ENCODE assay signal across 18 cellular contexts in the genomic region with DNA sequence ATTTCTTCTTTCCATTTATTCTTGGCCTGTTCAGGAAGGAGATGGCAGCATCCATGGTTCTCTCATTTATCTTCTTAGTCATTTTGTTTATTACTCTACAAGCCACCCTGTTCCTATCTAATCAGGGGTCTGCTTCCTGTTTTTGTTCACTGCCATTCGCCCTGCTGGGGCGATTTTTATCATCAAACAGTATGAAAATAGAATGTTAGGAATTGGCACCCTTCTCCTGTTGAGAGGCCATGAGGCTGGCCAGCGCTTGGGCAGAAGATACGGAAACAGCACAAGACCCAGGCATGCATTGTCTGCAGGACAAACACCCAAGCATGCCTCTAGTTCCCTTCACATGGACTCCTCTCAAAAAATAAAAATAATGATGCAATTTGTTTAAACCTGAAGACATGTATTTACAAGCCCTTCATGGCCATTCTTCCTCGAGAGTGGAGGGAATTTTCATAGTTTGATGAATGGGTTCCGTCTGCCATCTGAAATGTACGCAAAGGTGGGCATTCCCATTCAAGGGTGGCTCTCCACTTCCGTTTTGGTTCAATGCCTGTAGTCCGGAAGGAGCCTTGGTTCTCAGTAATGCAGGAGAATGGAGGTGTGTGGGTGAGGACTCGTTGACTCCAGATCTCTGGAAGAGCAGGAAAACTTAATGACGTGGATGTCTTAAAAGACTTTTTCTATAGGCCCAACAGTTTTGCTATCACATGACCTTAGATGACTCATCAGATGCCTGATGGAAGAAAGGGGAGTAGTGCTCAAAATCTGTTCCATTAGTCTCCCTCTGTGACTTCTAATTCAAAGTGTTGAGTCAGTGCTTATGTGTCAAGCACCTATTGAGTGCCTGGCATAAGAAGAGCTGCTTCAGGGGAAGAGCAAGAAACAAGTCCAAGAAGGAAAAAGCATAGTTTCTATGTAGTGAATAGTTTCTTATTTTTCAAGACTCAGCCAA.
DNase-seq lines count a peak whose midpoint lies in the region; ATAC-seq and TF ChIP-seq lines count a peak whose summit lies in the region.
"Had no signal": no experiment of that assay in that cellular context is flagged by ENCODE, and none has a peak within 500 bp of the region (broad histone marks: within the 10 kb centered on the region; RNA-seq: fewer than 3 reads in every experiment).

No MANE protein-coding gene starts in this region.

- no peak for TF ChIP-seq CTCF in MCF 10A (IDR thresholded peaks at IDR 0.05; ENCODE audit: unreplicated experiment)
- no peak for TF ChIP-seq CTCF in breast epithelium (IDR thresholded peaks at IDR 0.05)
- no peak for TF ChIP-seq CTCF in fibroblast of mammary gland (conservative IDR thresholded peaks at IDR 0.05; ENCODE audit: control insufficient read depth, insufficient read depth, low read depth, low read length)
- no peak for TF ChIP-seq CTCF in upper lobe of right lung (IDR thresholded peaks at IDR 0.05)
- no peak for TF ChIP-seq CTCF in upper lobe of left lung (IDR thresholded peaks at IDR 0.05)

- TF ChIP-seq EP300 in upper lobe of left lung (IDR thresholded peaks at IDR 0.05): peak in 2 of 4 donors; percentile 86

- intact Hi-C loops in MCF 10A (cut with micrococcal nuclease): no loop called here
- intact Hi-C loops in breast epithelium (cut with DNase I; ENCODE audit: low total_unique reads): no loop called here
- intact Hi-C loops in upper lobe of right lung (cut with DNase I): no loop called here

- H3K27ac Mint-ChIP-seq in MCF 10A (ENCODE audit: low read depth, unreplicated experiment): peak overlapping the region; percentile 84
- H3K27ac Mint-ChIP-seq in CD8-positive, alpha-beta memory T cell: no peak overlapping the region
- H3K27ac Mint-ChIP-seq: activated naive CD8-positive, alpha-beta T cell; CD8-positive, alpha-beta T cell; GM23338 had no signal

- in situ Hi-C loops in SK-MEL-5 (cut with HindIII; ENCODE audit: low pct_unique_long_range_greater_than_20kb, low sequenced_read_pairs): no loop called here

- no peak for TF ChIP-seq POLR2A in breast epithelium (IDR thresholded peaks at IDR 0.05)
- no peak for TF ChIP-seq POLR2A in upper lobe of left lung (IDR thresholded peaks at IDR 0.05)

- peaks cover 0 to 6% of the 10 kb centered on the region in 2 donors for H3K9me3 ChIP-seq in breast epithelium
- no peaks in the 10 kb centered on the region for H3K9me3 ChIP-seq in upper lobe of right lung
- no peaks in the 10 kb centered on the region for H3K9me3 ChIP-seq in CD8-positive, alpha-beta memory T cell (ENCODE audit: low read length)
- peaks cover 0 to 1% (median 0%) of the 10 kb centered on the region in 4 donors for H3K9me3 ChIP-seq in upper lobe of left lung

- H3K27me3 ChIP-seq in breast epithelium: no peaks in the 10 kb centered on the region
- H3K27me3 ChIP-seq in upper lobe of right lung: no peaks in the 10 kb centered on the region
- no peaks in the 10 kb centered on the region for H3K27me3 ChIP-seq in CD8-positive, alpha-beta memory T cell (ENCODE audit: insufficient read depth, low read length, poor library complexity, severe bottlenecking)
- no peaks in the 10 kb centered on the region for H3K27me3 ChIP-seq in upper lobe of left lung
- H3K27me3 ChIP-seq: right atrium auricular region had no signal

- WGBS in upper lobe of left lung, 2 donors: 47 to 53% methylated on average over 11 of the region's 11 CpGs

- H3K4me3 ChIP-seq in breast epithelium: no peak overlapping the region
- H3K4me3 ChIP-seq in fibroblast of mammary gland (ENCODE audit: control insufficient read depth, low read depth, low read length): no peak overlapping the region
- no peak overlapping the region for H3K4me3 ChIP-seq in upper lobe of right lung
- H3K4me3 ChIP-seq in CD8-positive, alpha-beta memory T cell (ENCODE audit: low read length): no peak overlapping the region
- H3K4me3 ChIP-seq in upper lobe of left lung: no peak overlapping the region
- H3K4me3 ChIP-seq: GM23338, lung, PC-9, right atrium auricular region had no signal

- H3K27me3 Mint-ChIP-seq in MCF 10A (ENCODE audit: insufficient read depth, unreplicated experiment): no peaks in the 10 kb centered on the region
- H3K27me3 Mint-ChIP-seq in CD8-positive, alpha-beta memory T cell: no peaks in the 10 kb centered on the region
- H3K27me3 Mint-ChIP-seq: activated naive CD8-positive, alpha-beta T cell had no signal

- H3K4me3 Mint-ChIP-seq in MCF 10A (ENCODE audit: unreplicated experiment): no peak overlapping the region
- no peak overlapping the region for H3K4me3 Mint-ChIP-seq in CD8-positive, alpha-beta memory T cell
- H3K4me3 Mint-ChIP-seq: activated naive CD8-positive, alpha-beta T cell; CD8-positive, alpha-beta T cell; GM23338 had no signal

- H3K36me3 ChIP-seq in breast epithelium: no peaks in the 10 kb centered on the region
- no peaks in the 10 kb centered on the region for H3K36me3 ChIP-seq in upper lobe of right lung
- H3K36me3 ChIP-seq in CD8-positive, alpha-beta memory T cell (ENCODE audit: insufficient read depth, low read length): no peaks in the 10 kb centered on the region
- no peaks in the 10 kb centered on the region for H3K36me3 ChIP-seq in upper lobe of left lung
- H3K36me3 ChIP-seq: right atrium auricular region had no signal

- CTCF ChIA-PET in MCF 10A (lab: Yijun Ruan, JAX): interaction anchor here (0.6 kb wide), 1 partner anchor 117 kb away, joined by 3 read pairs; no protein-coding TSS in a partner anchor
- CTCF ChIA-PET in CD8-positive, alpha-beta memory T cell (lab: Charles Lee): no interaction called here

- no TSS peak for BruUV-seq in MCF 10A (replicated peaks; lab: Mats Ljungman, UMichigan)

- peaks cover 1% of the 10 kb centered on the region for H3K9me3 Mint-ChIP-seq in MCF 10A (ENCODE audit: unreplicated experiment)
- H3K9me3 Mint-ChIP-seq in CD8-positive, alpha-beta memory T cell: peaks cover 0 to 16% (median 4%) of the 10 kb centered on the region in 5 donors

- DNase-seq in MCF 10A (ENCODE audit: unreplicated experiment) (peak; percentile 78), breast epithelium (ENCODE audit: low spot score in 2 of 2) (no peak), SK-MEL-5 (ENCODE audit: low read depth, low spot score) (peak; percentile 22), fibroblast of mammary gland (ENCODE audit: low read depth) (peak; percentile 90), upper lobe of right lung (no peak), upper lobe of left lung (no peak)
- DNase-seq in CD8-positive, alpha-beta memory T cell: no peak
- DNase-seq: activated CD4-positive, alpha-beta T cell treated with anti-CD3 and anti-CD28 coated beads, Interleukin-2, amount 50 U/mL, for 1 hour; activated T-cell treated with anti-CD3 and anti-CD28 coated beads, Interleukin-2, amount 50 U/mL, for 1 hour; CD8-positive, alpha-beta T cell; KBM-7; PC-9; T-helper 9 cell had no signal

- peaks cover 34% of the 10 kb centered on the region for H3K4me1 Mint-ChIP-seq in MCF 10A (ENCODE audit: insufficient read depth, unreplicated experiment)
- no peaks in the 10 kb centered on the region for H3K4me1 Mint-ChIP-seq in CD8-positive, alpha-beta memory T cell
- H3K4me1 Mint-ChIP-seq: GM23338 had no signal

- ATAC-seq in upper lobe of right lung (peak; percentile 58), upper lobe of left lung (ENCODE audit: low FRiP score in 2 of 2) (no peak), GM19023 (IDR thresholded peaks at IDR 0.05; ENCODE audit: unreplicated experiment) (no peak)
- ATAC-seq: CD8-positive, alpha-beta T cell; GM23338 had no signal

- POLR2A ChIA-PET in MCF 10A (lab: Yijun Ruan, JAX): interaction anchor here (0.6 kb wide), 3 partner anchors 153 to 1589 kb away, joined by 3 to 8 read pairs (median 3); no protein-coding TSS in a partner anchor
- POLR2A ChIA-PET in CD8-positive, alpha-beta memory T cell (lab: Charles Lee): no interaction called here

- no peaks in the 10 kb centered on the region for H3K4me1 ChIP-seq in breast epithelium
- H3K4me1 ChIP-seq in upper lobe of right lung: no peaks in the 10 kb centered on the region
- H3K4me1 ChIP-seq in CD8-positive, alpha-beta memory T cell (ENCODE audit: insufficient read depth, low read length): no peaks in the 10 kb centered on the region
- H3K4me1 ChIP-seq in upper lobe of left lung: peaks cover 0 to 7% (median 3%) of the 10 kb centered on the region in 4 donors
- H3K4me1 ChIP-seq: right atrium auricular region had no signal

- H3K27ac ChIP-seq in breast epithelium: no peak overlapping the region
- H3K27ac ChIP-seq in upper lobe of right lung: no peak overlapping the region
- H3K27ac ChIP-seq in CD8-positive, alpha-beta memory T cell (ENCODE audit: low read depth, low read length): no peak overlapping the region
- H3K27ac ChIP-seq in upper lobe of left lung: peak overlapping the region in 2 of 4 donors; percentile 66 to 71
- H3K27ac ChIP-seq: PC-9, right atrium auricular region had no signal

- H3K36me3 Mint-ChIP-seq in MCF 10A (ENCODE audit: insufficient read depth, unreplicated experiment): no peaks in the 10 kb centered on the region
- peaks cover 0 to 7% (median 0%) of the 10 kb centered on the region in 3 donors for H3K36me3 Mint-ChIP-seq in CD8-positive, alpha-beta memory T cell
- H3K36me3 Mint-ChIP-seq: activated naive CD8-positive, alpha-beta T cell; CD8-positive, alpha-beta T cell had no signal

Comparison
In these comparisons a context has a peak if more than half of its experiments do, and no peak if none do; other contexts are left out.
1. DNase-seq: peak in MCF 10A (single experiment), SK-MEL-5 (single experiment) and fibroblast of mammary gland (single experiment); none in breast epithelium (0 of 2), upper lobe of right lung (single experiment), CD8-positive, alpha-beta memory T cell (0 of 5) and upper lobe of left lung (0 of 2).